Comparison of ENCODE assay signal across 1 cellular context in the genomic region with DNA sequence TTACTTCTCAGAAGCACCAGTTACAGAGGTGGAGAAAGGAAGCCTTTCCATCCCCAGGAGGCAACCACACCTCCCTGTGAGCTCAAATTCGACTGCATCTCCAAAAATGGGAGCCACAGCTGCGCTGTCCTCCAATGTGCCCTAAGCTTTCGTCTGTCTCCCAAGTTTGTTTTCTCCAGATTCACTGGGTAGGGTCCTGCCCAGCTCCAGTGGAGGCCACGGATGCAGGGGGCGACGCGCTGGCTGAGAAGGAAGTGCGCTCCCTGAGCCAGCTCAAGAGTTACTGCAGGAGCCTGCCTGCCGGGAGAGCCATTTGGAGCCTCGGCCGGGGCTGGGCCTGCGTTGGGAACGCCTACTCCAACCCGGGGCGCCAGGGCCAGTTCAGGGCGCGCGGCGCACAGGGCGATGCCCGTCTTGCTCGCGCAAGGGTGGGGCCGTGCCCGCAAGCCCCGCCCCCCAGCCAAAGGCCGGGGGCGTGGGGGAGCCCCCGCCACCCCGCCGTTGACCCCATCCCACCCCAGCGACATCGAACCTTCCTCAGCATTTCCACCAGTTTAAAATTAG.
TF ChIP-seq lines count a peak whose summit lies in the region.

No MANE protein-coding gene starts in this region.

TF ChIP-seq in HepG2, 621 proteins besides CTCF, POLR2A, EP300 and RAD21 (continued from another document and continues in another):
- TF ChIP-seq, protein P1, sequence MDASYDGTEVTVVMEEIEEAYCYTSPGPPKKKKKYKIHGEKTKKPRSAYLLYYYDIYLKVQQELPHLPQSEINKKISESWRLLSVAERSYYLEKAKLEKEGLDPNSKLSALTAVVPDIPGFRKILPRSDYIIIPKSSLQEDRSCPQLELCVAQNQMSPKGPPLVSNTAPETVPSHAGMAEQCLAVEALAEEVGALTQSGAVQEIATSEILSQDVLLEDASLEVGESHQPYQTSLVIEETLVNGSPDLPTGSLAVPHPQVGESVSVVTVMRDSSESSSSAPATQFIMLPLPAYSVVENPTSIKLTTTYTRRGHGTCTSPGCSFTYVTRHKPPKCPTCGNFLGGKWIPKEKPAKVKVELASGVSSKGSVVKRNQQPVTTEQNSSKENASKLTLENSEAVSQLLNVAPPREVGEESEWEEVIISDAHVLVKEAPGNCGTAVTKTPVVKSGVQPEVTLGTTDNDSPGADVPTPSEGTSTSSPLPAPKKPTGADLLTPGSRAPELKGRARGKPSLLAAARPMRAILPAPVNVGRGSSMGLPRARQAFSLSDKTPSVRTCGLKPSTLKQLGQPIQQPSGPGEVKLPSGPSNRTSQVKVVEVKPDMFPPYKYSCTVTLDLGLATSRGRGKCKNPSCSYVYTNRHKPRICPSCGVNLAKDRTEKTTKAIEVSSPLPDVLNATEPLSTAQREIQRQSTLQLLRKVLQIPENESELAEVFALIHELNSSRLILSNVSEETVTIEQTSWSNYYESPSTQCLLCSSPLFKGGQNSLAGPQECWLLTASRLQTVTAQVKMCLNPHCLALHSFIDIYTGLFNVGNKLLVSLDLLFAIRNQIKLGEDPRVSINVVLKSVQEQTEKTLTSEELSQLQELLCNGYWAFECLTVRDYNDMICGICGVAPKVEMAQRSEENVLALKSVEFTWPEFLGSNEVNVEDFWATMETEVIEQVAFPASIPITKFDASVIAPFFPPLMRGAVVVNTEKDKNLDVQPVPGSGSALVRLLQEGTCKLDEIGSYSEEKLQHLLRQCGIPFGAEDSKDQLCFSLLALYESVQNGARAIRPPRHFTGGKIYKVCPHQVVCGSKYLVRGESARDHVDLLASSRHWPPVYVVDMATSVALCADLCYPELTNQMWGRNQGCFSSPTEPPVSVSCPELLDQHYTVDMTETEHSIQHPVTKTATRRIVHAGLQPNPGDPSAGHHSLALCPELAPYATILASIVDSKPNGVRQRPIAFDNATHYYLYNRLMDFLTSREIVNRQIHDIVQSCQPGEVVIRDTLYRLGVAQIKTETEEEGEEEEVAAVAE (CRISPR knock-in tag; IDR thresholded peaks at IDR 0.05; ENCODE audit: borderline replicate concordance): no peak; the same call in 1 of the 2 replicates
- TF ChIP-seq ZBTB20 (CRISPR knock-in tag; IDR thresholded peaks at IDR 0.05; ENCODE audit: borderline replicate concordance, low read depth): no peak
- TF ChIP-seq ZFY (CRISPR knock-in tag; IDR thresholded peaks at IDR 0.05): peak; percentile 67; the same call in 1 of the 2 replicates
- TF ChIP-seq, protein P2, sequence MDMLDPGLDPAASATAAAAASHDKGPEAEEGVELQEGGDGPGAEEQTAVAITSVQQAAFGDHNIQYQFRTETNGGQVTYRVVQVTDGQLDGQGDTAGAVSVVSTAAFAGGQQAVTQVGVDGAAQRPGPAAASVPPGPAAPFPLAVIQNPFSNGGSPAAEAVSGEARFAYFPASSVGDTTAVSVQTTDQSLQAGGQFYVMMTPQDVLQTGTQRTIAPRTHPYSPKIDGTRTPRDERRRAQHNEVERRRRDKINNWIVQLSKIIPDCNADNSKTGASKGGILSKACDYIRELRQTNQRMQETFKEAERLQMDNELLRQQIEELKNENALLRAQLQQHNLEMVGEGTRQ (IDR thresholded peaks at IDR 0.05; ENCODE audit: low read depth, low read length): no peak
- TF ChIP-seq, protein P2 (CRISPR knock-in tag; IDR thresholded peaks at IDR 0.05; ENCODE audit: borderline replicate concordance): no peak
- no peak for TF ChIP-seq PCBP2 (optimal IDR thresholded peaks at IDR 0.05; ENCODE audit: low read depth, low read length, poor library complexity, severe bottlenecking)
- no peak for TF ChIP-seq ZNF562 (CRISPR knock-in tag; IDR thresholded peaks at IDR 0.05; ENCODE audit: borderline replicate concordance)
- TF ChIP-seq, protein P3, sequence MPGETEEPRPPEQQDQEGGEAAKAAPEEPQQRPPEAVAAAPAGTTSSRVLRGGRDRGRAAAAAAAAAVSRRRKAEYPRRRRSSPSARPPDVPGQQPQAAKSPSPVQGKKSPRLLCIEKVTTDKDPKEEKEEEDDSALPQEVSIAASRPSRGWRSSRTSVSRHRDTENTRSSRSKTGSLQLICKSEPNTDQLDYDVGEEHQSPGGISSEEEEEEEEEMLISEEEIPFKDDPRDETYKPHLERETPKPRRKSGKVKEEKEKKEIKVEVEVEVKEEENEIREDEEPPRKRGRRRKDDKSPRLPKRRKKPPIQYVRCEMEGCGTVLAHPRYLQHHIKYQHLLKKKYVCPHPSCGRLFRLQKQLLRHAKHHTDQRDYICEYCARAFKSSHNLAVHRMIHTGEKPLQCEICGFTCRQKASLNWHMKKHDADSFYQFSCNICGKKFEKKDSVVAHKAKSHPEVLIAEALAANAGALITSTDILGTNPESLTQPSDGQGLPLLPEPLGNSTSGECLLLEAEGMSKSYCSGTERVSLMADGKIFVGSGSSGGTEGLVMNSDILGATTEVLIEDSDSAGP (CRISPR knock-in tag; IDR thresholded peaks at IDR 0.05; ENCODE audit: borderline replicate concordance): peak; percentile 74; the same call in 1 of the 2 replicates
- TF ChIP-seq, protein P4, sequence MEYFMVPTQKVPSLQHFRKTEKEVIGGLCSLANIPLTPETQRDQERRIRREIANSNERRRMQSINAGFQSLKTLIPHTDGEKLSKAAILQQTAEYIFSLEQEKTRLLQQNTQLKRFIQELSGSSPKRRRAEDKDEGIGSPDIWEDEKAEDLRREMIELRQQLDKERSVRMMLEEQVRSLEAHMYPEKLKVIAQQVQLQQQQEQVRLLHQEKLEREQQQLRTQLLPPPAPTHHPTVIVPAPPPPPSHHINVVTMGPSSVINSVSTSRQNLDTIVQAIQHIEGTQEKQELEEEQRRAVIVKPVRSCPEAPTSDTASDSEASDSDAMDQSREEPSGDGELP (IDR thresholded peaks at IDR 0.05; ENCODE audit: borderline replicate concordance, low read depth): no peak; the same call in 1 of the 2 replicates
- TF ChIP-seq, protein P5, sequence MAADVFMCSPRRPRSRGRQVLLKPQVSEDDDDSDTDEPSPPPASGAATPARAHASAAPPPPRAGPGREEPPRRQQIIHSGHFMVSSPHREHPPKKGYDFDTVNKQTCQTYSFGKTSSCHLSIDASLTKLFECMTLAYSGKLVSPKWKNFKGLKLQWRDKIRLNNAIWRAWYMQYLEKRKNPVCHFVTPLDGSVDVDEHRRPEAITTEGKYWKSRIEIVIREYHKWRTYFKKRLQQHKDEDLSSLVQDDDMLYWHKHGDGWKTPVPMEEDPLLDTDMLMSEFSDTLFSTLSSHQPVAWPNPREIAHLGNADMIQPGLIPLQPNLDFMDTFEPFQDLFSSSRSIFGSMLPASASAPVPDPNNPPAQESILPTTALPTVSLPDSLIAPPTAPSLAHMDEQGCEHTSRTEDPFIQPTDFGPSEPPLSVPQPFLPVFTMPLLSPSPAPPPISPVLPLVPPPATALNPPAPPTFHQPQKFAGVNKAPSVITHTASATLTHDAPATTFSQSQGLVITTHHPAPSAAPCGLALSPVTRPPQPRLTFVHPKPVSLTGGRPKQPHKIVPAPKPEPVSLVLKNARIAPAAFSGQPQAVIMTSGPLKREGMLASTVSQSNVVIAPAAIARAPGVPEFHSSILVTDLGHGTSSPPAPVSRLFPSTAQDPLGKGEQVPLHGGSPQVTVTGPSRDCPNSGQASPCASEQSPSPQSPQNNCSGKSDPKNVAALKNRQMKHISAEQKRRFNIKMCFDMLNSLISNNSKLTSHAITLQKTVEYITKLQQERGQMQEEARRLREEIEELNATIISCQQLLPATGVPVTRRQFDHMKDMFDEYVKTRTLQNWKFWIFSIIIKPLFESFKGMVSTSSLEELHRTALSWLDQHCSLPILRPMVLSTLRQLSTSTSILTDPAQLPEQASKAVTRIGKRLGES (CRISPR knock-in tag; IDR thresholded peaks at IDR 0.05; ENCODE audit: borderline replicate concordance): no peak; the same call in 1 of the 2 replicates
- TF ChIP-seq IKZF1 (IDR thresholded peaks at IDR 0.05): no peak
- TF ChIP-seq ZFP36L2 (CRISPR knock-in tag; IDR thresholded peaks at IDR 0.05): no peak
- TF ChIP-seq, protein P6, sequence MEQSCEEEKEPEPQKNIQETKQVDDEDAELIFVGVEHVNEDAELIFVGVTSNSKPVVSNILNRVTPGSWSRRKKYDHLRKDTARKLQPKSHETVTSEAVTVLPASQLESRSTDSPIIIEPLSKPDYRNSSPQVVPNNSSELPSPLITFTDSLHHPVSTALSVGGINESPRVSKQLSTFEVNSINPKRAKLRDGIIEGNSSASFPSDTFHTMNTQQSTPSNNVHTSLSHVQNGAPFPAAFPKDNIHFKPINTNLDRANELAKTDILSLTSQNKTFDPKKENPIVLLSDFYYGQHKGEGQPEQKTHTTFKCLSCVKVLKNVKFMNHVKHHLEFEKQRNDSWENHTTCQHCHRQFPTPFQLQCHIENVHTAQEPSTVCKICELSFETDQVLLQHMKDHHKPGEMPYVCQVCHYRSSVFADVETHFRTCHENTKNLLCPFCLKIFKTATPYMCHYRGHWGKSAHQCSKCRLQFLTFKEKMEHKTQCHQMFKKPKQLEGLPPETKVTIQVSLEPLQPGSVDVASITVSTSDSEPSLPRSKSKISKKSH (CRISPR knock-in tag; IDR thresholded peaks at IDR 0.05; ENCODE audit: borderline replicate concordance): peak; percentile 46; the same call in 1 of the 2 replicates
- no peak for TF ChIP-seq ZNF766 (CRISPR knock-in tag; IDR thresholded peaks at IDR 0.05; ENCODE audit: borderline replicate concordance)
- no peak for TF ChIP-seq HNF4G (IDR thresholded peaks at IDR 0.05; ENCODE audit: borderline replicate concordance, low read depth, low read length)
- no peak for TF ChIP-seq HNF4G (CRISPR knock-in tag; IDR thresholded peaks at IDR 0.05; ENCODE audit: borderline replicate concordance, low read depth)
- no peak for TF ChIP-seq RFX3 (CRISPR knock-in tag; IDR thresholded peaks at IDR 0.05)
- no peak for TF ChIP-seq ZSCAN12 (CRISPR knock-in tag; IDR thresholded peaks at IDR 0.05)
- TF ChIP-seq, protein P7, sequence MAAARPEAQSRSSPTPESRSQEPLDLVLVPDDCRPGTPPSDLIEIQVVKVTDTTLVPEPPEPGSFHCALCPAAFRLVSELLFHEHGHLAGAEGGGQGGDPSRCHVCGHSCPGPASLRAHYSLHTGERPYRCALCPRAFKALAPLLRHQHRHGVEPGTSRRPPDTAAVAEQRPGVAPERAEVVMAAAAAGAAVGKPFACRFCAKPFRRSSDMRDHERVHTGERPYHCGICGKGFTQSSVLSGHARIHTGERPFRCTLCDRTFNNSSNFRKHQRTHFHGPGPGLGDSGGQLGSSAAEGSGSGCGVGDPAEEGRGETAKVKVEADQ (CRISPR knock-in tag; IDR thresholded peaks at IDR 0.05; ENCODE audit: borderline replicate concordance): peak; percentile 87; the same call in 1 of the 2 replicates
- TF ChIP-seq, protein P8, sequence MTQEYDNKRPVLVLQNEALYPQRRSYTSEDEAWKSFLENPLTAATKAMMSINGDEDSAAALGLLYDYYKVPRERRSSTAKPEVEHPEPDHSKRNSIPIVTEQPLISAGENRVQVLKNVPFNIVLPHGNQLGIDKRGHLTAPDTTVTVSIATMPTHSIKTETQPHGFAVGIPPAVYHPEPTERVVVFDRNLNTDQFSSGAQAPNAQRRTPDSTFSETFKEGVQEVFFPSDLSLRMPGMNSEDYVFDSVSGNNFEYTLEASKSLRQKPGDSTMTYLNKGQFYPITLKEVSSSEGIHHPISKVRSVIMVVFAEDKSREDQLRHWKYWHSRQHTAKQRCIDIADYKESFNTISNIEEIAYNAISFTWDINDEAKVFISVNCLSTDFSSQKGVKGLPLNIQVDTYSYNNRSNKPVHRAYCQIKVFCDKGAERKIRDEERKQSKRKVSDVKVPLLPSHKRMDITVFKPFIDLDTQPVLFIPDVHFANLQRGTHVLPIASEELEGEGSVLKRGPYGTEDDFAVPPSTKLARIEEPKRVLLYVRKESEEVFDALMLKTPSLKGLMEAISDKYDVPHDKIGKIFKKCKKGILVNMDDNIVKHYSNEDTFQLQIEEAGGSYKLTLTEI (CRISPR knock-in tag; conservative IDR thresholded peaks at IDR 0.05): no peak
- no peak for TF ChIP-seq NFKBIZ (CRISPR knock-in tag; IDR thresholded peaks at IDR 0.05)
- TF ChIP-seq ZNF556 (CRISPR knock-in tag; IDR thresholded peaks at IDR 0.05; ENCODE audit: borderline replicate concordance): peak; percentile 59; the same call in 1 of the 2 replicates
- no peak for TF ChIP-seq NFATC3 (CRISPR knock-in tag; IDR thresholded peaks at IDR 0.05)
- TF ChIP-seq ZFX (CRISPR knock-in tag; IDR thresholded peaks at IDR 0.05; ENCODE audit: low read depth): peak; percentile 74
- peak; percentile 44; the same call in 1 of the 2 replicates for TF ChIP-seq ZMYM3 (CRISPR knock-in tag; IDR thresholded peaks at IDR 0.05)
- no peak for TF ChIP-seq SMC3 (IDR thresholded peaks at IDR 0.05; ENCODE audit: low read length)
- no peak for TF ChIP-seq ZNF282 (IDR thresholded peaks at IDR 0.05; ENCODE audit: partially characterized antibody)
- TF ChIP-seq ZBTB7B (CRISPR knock-in tag; IDR thresholded peaks at IDR 0.05): peak; percentile 55; the same call in 1 of the 2 replicates
- TF ChIP-seq ZFAT (CRISPR knock-in tag; conservative IDR thresholded peaks at IDR 0.05): no peak
- no peak for TF ChIP-seq ZMYM2 (CRISPR knock-in tag; IDR thresholded peaks at IDR 0.05)
- peak; percentile 90; the same call in 1 of the 2 replicates for TF ChIP-seq EED (CRISPR knock-in tag; IDR thresholded peaks at IDR 0.05)
- TF ChIP-seq, protein P9, sequence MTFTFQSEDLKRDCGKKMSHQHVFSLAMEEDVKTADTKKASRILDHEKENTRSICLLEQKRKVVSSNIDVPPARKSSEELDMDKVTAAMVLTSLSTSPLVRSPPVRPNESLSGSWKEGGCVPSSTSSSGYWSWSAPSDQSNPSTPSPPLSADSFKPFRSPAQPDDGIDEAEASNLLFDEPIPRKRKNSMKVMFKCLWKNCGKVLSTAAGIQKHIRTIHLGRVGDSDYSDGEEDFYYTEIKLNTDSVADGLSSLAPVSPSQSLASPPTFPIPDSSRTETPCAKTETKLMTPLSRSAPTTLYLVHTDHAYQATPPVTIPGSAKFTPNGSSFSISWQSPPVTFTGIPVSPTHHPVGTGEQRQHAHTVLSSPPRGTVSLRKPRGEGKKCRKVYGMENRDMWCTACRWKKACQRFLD (CRISPR knock-in tag; IDR thresholded peaks at IDR 0.05; ENCODE audit: borderline replicate concordance): no peak
- TF ChIP-seq, protein P10, sequence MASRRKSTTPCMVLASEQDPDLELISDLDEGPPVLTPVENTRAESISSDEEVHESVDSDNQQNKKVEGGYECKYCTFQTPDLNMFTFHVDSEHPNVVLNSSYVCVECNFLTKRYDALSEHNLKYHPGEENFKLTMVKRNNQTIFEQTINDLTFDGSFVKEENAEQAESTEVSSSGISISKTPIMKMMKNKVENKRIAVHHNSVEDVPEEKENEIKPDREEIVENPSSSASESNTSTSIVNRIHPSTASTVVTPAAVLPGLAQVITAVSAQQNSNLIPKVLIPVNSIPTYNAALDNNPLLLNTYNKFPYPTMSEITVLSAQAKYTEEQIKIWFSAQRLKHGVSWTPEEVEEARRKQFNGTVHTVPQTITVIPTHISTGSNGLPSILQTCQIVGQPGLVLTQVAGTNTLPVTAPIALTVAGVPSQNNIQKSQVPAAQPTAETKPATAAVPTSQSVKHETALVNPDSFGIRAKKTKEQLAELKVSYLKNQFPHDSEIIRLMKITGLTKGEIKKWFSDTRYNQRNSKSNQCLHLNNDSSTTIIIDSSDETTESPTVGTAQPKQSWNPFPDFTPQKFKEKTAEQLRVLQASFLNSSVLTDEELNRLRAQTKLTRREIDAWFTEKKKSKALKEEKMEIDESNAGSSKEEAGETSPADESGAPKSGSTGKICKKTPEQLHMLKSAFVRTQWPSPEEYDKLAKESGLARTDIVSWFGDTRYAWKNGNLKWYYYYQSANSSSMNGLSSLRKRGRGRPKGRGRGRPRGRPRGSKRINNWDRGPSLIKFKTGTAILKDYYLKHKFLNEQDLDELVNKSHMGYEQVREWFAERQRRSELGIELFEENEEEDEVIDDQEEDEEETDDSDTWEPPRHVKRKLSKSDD (CRISPR knock-in tag; IDR thresholded peaks at IDR 0.05; ENCODE audit: low read depth): no peak
- 0 out of 2 replicates have a peak, but pooled peaks have one; percentile 11 for TF ChIP-seq MTF1 (CRISPR knock-in tag; IDR thresholded peaks at IDR 0.05)
